Comparison of ENCODE assay signal across 14 cellular contexts in the genomic region with DNA sequence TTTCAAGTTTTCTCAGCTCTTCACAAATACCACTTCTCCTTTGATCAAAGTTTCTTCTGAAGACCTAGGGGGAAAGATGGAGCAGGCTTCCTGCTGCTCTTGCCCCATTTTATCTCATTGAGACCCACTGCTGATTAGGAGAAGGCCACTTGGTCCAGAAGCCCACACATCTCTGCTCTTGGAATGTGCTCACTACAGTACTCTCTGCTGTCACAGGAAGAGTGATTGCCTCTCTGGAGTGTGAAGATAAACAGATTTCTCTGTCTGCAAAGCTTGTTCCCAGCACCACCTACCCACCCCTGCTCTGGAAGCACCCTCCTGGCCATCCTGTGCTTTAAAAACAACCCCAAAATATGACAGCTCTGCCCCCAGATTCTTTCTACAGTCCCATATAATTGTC. TPM values are rescaled to one million over a fixed set of nuclear protein-coding genes. Genes with fewer than 3 reads are reported as not detected.
"Had no signal": no experiment of that assay in that cellular context is flagged by ENCODE, and none has a peak within 500 bp of the region (broad histone marks: within the 10 kb centered on the region; RNA-seq: fewer than 3 reads in every experiment).

No MANE protein-coding gene starts in this region.

- H3K4me3 Mint-ChIP-seq: activated CD4-positive, alpha-beta memory T cell treated with anti-CD3 and anti-CD28 coated beads, Interleukin-2, amount 10 ng/mL, durations not matched to agents 7 days and 5 days; activated naive CD8-positive, alpha-beta T cell treated with anti-CD3 and anti-CD28 coated beads for 36 hours had no signal

- H3K4me3 ChIP-seq: breast epithelium, right atrium auricular region, thyroid gland had no signal

- H3K27ac Mint-ChIP-seq: activated CD4-positive, alpha-beta memory T cell treated with anti-CD3 and anti-CD28 coated beads, Interleukin-2, amount 10 ng/mL, durations not matched to agents 7 days and 5 days; activated naive CD8-positive, alpha-beta T cell treated with anti-CD3 and anti-CD28 coated beads for 36 hours had no signal

- H3K27me3 ChIP-seq: breast epithelium, neutrophil, right atrium auricular region, thyroid gland had no signal

- H3K9me3 ChIP-seq: breast epithelium, neutrophil, right atrium auricular region, thyroid gland had no signal

- H3K36me3 ChIP-seq: breast epithelium, neutrophil, right atrium auricular region, thyroid gland had no signal

- H3K27ac ChIP-seq: breast epithelium, neutrophil, right atrium auricular region, thyroid gland had no signal

- H3K36me3 Mint-ChIP-seq: activated naive CD8-positive, alpha-beta T cell treated with anti-CD3 and anti-CD28 coated beads for 36 hours had no signal

- DNase-seq: activated CD4-positive, alpha-beta memory T cell treated with anti-CD3 and anti-CD28 coated beads, Interleukin-2, amount 10 ng/mL, durations not matched to agents 7 days and 5 days; activated CD4-positive, CD25-positive, alpha-beta regulatory T cell treated with anti-CD3 and anti-CD28 coated beads, Interleukin-2, amount 50 U/mL, for 72 hours; activated gamma-delta T cell; activated naive CD8-positive, alpha-beta T cell treated with anti-CD3 and anti-CD28 coated beads for 36 hours; activated T-cell treated with anti-CD3 and anti-CD28 coated beads, Interleukin-2, amount 50 U/mL, for 48 hours; anterior cingulate cortex; kidney; left ventricle myocardium superior; small intestine; thyroid gland had no signal

- H3K4me1 ChIP-seq: breast epithelium, right atrium auricular region, thyroid gland had no signal

- H3K9me3 Mint-ChIP-seq: activated CD4-positive, alpha-beta memory T cell treated with anti-CD3 and anti-CD28 coated beads, Interleukin-2, amount 10 ng/mL, durations not matched to agents 7 days and 5 days had no signal

- ATAC-seq: left ventricle myocardium superior had no signal

- H3K4me1 Mint-ChIP-seq: activated CD4-positive, alpha-beta memory T cell treated with anti-CD3 and anti-CD28 coated beads, Interleukin-2, amount 10 ng/mL, durations not matched to agents 7 days and 5 days; activated naive CD8-positive, alpha-beta T cell treated with anti-CD3 and anti-CD28 coated beads for 36 hours had no signal

RNA-seq across cellular contexts. Expression of gene PRTG, which starts 41.3 kb away (rescaled TPM):
- total RNA-seq: activated CD4-positive, alpha-beta memory T cell treated with anti-CD3 and anti-CD28 coated beads, Interleukin-2, amount 10 ng/mL, durations not matched to agents 7 days and 5 days; activated naive CD8-positive, alpha-beta T cell treated with anti-CD3 and anti-CD28 coated beads for 36 hours; T-helper 2 cell treated with Interferon-gamma antibody and Interleukin-4, amounts not matched to agents 100 ng/mL and 5 ng/mL, for 36 hours had no signal
